23 cellular contexts compared by ENCODE assay signal in genomic region chr20:59971428-59971827, GRCh38. TPM values are rescaled to one million over a fixed set of nuclear protein-coding genes. Genes with fewer than 3 reads are reported as not detected.
"Had no signal": no experiment of that assay in that cellular context is flagged by ENCODE, and none has a peak within 500 bp of the region (broad histone marks: within the 10 kb centered on the region; RNA-seq: fewer than 3 reads in every experiment).

No MANE protein-coding gene starts in this region.

- H3K4me1 ChIP-seq: psoas muscle, right atrium auricular region, testis had no signal

- H3K36me3 ChIP-seq: esophagus muscularis mucosa, gastroesophageal sphincter, ovary, right atrium auricular region had no signal

- H3K9me3 Mint-ChIP-seq: activated B cell treated with CpG ODN at 0.5 μM for 24 hours; activated naive CD8-positive, alpha-beta T cell treated with anti-CD3 and anti-CD28 coated beads for 36 hours; memory B cell; natural killer cell treated with Interleukin-12 subunit alpha and Interleukin-12 subunit beta and Interleukin-15 and Interleukin-18, amount 100 ng/mL, for 72 hours; stimulated activated naive CD8-positive, alpha-beta T cell treated with anti-CD3 and anti-CD28 coated beads, Interleukin-15, amount 100 ng/mL, for 72 hours had no signal

- H3K4me3 Mint-ChIP-seq: activated B cell treated with CpG ODN at 0.5 μM for 24 hours; activated CD4-positive, alpha-beta memory T cell treated with anti-CD3 and anti-CD28 coated beads for 36 hours; activated CD4-positive, alpha-beta T cell treated with anti-CD3 and anti-CD28 coated beads for 36 hours; activated naive CD8-positive, alpha-beta T cell treated with anti-CD3 and anti-CD28 coated beads for 36 hours; memory B cell; natural killer cell treated with Interleukin-12 subunit alpha and Interleukin-12 subunit beta and Interleukin-15 and Interleukin-18, amount 100 ng/mL, for 72 hours; stimulated activated naive CD8-positive, alpha-beta T cell treated with anti-CD3 and anti-CD28 coated beads, Interleukin-15, amount 100 ng/mL, for 72 hours had no signal

- DNase-seq: activated B cell treated with CpG ODN at 0.5 μM for 24 hours; activated CD4-positive, alpha-beta memory T cell treated with anti-CD3 and anti-CD28 coated beads for 36 hours; activated CD4-positive, alpha-beta T cell treated with anti-CD3 and anti-CD28 coated beads for 36 hours; activated naive CD4-positive, alpha-beta T cell treated with Interleukin-2 at 50 U/mL for 16 hours; activated naive CD8-positive, alpha-beta T cell treated with anti-CD3 and anti-CD28 coated beads for 36 hours; activated T-cell treated with anti-CD3 and anti-CD28 coated beads, Interleukin-2, amount 50 U/mL, for 48 hours; effector CD4-positive, alpha-beta T cell; head of caudate nucleus; hypothalamus; left ventricle myocardium superior; ovary; psoas muscle; stimulated activated CD4-positive, alpha-beta T cell treated with anti-CD3 and anti-CD28 coated beads, Interleukin-1b, Interleukin-23, amount 100 ng/mL, for 48 hours; stimulated activated naive CD8-positive, alpha-beta T cell treated with anti-CD3 and anti-CD28 coated beads, Interleukin-15, amount 100 ng/mL, for 72 hours; T1000; testis had no signal

- H3K4me3 ChIP-seq: esophagus muscularis mucosa, gastroesophageal sphincter, ovary, psoas muscle, right atrium auricular region, testis had no signal

- H3K27me3 ChIP-seq: esophagus muscularis mucosa, gastroesophageal sphincter, ovary, right atrium auricular region, testis had no signal

- H3K9me3 ChIP-seq: esophagus muscularis mucosa, gastroesophageal sphincter, ovary, psoas muscle, right atrium auricular region, testis had no signal

- FAIRE-seq: endometrium had no signal

- H3K27ac ChIP-seq: esophagus muscularis mucosa, gastroesophageal sphincter, ovary, psoas muscle, right atrium auricular region, testis had no signal

- H3K27ac Mint-ChIP-seq: activated B cell treated with CpG ODN at 0.5 μM for 24 hours; activated CD4-positive, alpha-beta memory T cell treated with anti-CD3 and anti-CD28 coated beads for 36 hours; activated CD4-positive, alpha-beta T cell treated with anti-CD3 and anti-CD28 coated beads for 36 hours; activated naive CD8-positive, alpha-beta T cell treated with anti-CD3 and anti-CD28 coated beads for 36 hours; memory B cell; natural killer cell treated with Interleukin-12 subunit alpha and Interleukin-12 subunit beta and Interleukin-15 and Interleukin-18, amount 100 ng/mL, for 72 hours had no signal

- H3K36me3 Mint-ChIP-seq: natural killer cell treated with Interleukin-12 subunit alpha and Interleukin-12 subunit beta and Interleukin-15 and Interleukin-18, amount 100 ng/mL, for 72 hours had no signal

- ATAC-seq: activated CD4-positive, alpha-beta T cell treated with anti-CD3 and anti-CD28 coated beads for 36 hours; gastroesophageal sphincter; left ventricle myocardium superior; natural killer cell treated with Interleukin-12 subunit alpha and Interleukin-12 subunit beta and Interleukin-15 and Interleukin-18, amount 100 ng/mL, for 72 hours; psoas muscle; stimulated activated naive CD8-positive, alpha-beta T cell treated with anti-CD3 and anti-CD28 coated beads, Interleukin-15, amount 100 ng/mL, for 72 hours had no signal

- H3K4me1 Mint-ChIP-seq: activated B cell treated with CpG ODN at 0.5 μM for 24 hours; activated CD4-positive, alpha-beta T cell treated with anti-CD3 and anti-CD28 coated beads for 36 hours; activated naive CD8-positive, alpha-beta T cell treated with anti-CD3 and anti-CD28 coated beads for 36 hours; memory B cell; stimulated activated naive CD8-positive, alpha-beta T cell treated with anti-CD3 and anti-CD28 coated beads, Interleukin-15, amount 100 ng/mL, for 72 hours had no signal

- H3K27me3 Mint-ChIP-seq: activated B cell treated with CpG ODN at 0.5 μM for 24 hours; activated CD4-positive, alpha-beta memory T cell treated with anti-CD3 and anti-CD28 coated beads for 36 hours; activated CD4-positive, alpha-beta T cell treated with anti-CD3 and anti-CD28 coated beads for 36 hours; activated naive CD8-positive, alpha-beta T cell treated with anti-CD3 and anti-CD28 coated beads for 36 hours; memory B cell; natural killer cell treated with Interleukin-12 subunit alpha and Interleukin-12 subunit beta and Interleukin-15 and Interleukin-18, amount 100 ng/mL, for 72 hours; stimulated activated naive CD8-positive, alpha-beta T cell treated with anti-CD3 and anti-CD28 coated beads, Interleukin-15, amount 100 ng/mL, for 72 hours had no signal

RNA-seq across cellular contexts. Expression of gene CDH26, which starts 13.2 kb away (rescaled TPM):
- total RNA-seq: chondrocyte had no signal
